ENCODE assay signal across 8 cellular contexts in the genomic region with DNA sequence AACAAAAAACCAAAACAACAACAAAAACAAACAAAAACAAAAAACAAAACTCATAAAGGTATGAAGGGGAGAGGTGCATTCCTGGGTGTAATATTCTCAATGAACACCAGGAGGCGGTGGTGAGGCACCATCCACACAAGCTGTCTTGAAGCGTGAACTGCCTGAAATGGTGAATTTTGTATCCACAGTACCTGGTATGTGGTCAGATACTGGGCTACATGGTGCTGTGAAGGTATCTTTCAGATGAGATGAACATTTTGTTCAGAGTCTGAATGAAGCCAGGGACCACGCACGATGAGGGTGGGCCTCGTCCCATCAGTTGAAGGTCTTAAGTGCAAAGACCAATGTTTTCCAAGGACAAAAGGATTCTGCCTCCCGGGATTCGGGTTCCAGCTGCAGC. TPM values are rescaled to one million over a fixed set of nuclear protein-coding genes. Genes with fewer than 3 reads are reported as not detected.
DNase-seq lines count a peak whose midpoint lies in the region; ATAC-seq and TF ChIP-seq lines count a peak whose summit lies in the region.

No MANE protein-coding gene starts in this region.

- H3K27me3 Mint-ChIP-seq in central memory CD8-positive, alpha-beta T cell: no peaks in the 10 kb centered on the region

- peak; percentile 78 for TF ChIP-seq CTCF in GM12873 (IDR thresholded peaks at IDR 0.05; ENCODE audit: insufficient read depth, low read depth, low read length, missing control alignments)
- TF ChIP-seq CTCF in osteoblast (IDR thresholded peaks at IDR 0.05; ENCODE audit: extremely low read depth, low read depth, low read length): peak; percentile 67

- no peak overlapping the region for H3K4me3 Mint-ChIP-seq in central memory CD8-positive, alpha-beta T cell

- H3K4me1 ChIP-seq in osteoblast (ENCODE audit: insufficient read depth, low read length): no peaks in the 10 kb centered on the region

- H3K36me3 ChIP-seq in osteoblast (ENCODE audit: insufficient read depth, low read length): no peaks in the 10 kb centered on the region

- no peaks in the 10 kb centered on the region for H3K79me2 ChIP-seq in osteoblast (ENCODE audit: insufficient read depth, low read length)

- no peak overlapping the region for H3K27ac ChIP-seq in osteoblast (ENCODE audit: low read depth, low read length)

- H3K4me1 Mint-ChIP-seq in central memory CD8-positive, alpha-beta T cell: peaks cover 18% of the 10 kb centered on the region

- no peak overlapping the region for H2AFZ ChIP-seq in osteoblast (ENCODE audit: low read length)

- no peaks in the 10 kb centered on the region for H3K9me3 Mint-ChIP-seq in central memory CD8-positive, alpha-beta T cell

- no peaks in the 10 kb centered on the region for H3K27me3 ChIP-seq in osteoblast (ENCODE audit: insufficient read depth, low read length)

- H4K20me1 ChIP-seq in osteoblast (ENCODE audit: insufficient read depth, low read length): no peaks in the 10 kb centered on the region

- no peaks in the 10 kb centered on the region for H3K9me3 ChIP-seq in osteoblast (ENCODE audit: low read depth, low read length)

- no peak overlapping the region for H3K4me3 ChIP-seq in osteoblast (ENCODE audit: insufficient read depth, low read length)

- in situ Hi-C loops in ACHN (cut with HindIII; ENCODE audit: low pct_ligation_motif_present, low pct_unique_long_range_greater_than_20kb, low sequenced_read_pairs): no loop called here

- peaks cover 9% of the 10 kb centered on the region for H3K36me3 Mint-ChIP-seq in central memory CD8-positive, alpha-beta T cell (ENCODE audit: insufficient read depth)

- peak; percentile 40 for ATAC-seq in central memory CD8-positive, alpha-beta T cell (replicated peaks; ENCODE audit: extremely low read depth, poor library complexity, severe bottlenecking)
- no peak for ATAC-seq in GM18873 (IDR thresholded peaks at IDR 0.05; ENCODE audit: low FRiP score, unreplicated experiment)

- no peak overlapping the region for H3K27ac Mint-ChIP-seq in central memory CD8-positive, alpha-beta T cell (ENCODE audit: low read depth)

- DNase-seq in ACHN (peak; percentile 7), RKO (ENCODE audit: low spot score) (peak; percentile 37), osteoblast (ENCODE audit: insufficient read length, low spot score, missing footprints) (peak; percentile 57), NCI-H1436 (lab: John Stamatoyannopoulos, UW) (no peak), epidermal melanocyte (ENCODE audit: insufficient read length, low spot score) (no peak)
- peak in 1 of 2 donors; percentile 27 for DNase-seq in central memory CD8-positive, alpha-beta T cell (ENCODE audit: low spot score in 2 of 2)

- H3K4me2 ChIP-seq in osteoblast (ENCODE audit: insufficient read depth, low read length): no peak overlapping the region

RNA-seq across cellular contexts. Expression of gene ASMT, which starts 58.5 kb away (rescaled TPM):
- total RNA-seq in osteoblast: 0.36 TPM in 1 of 2 replicates, not detected in the other

Comparison
In these comparisons a context has a peak if more than half of its experiments do, and no peak if none do; other contexts are left out.
1. DNase-seq: peak in ACHN (single experiment), RKO (single experiment) and osteoblast (single experiment); none in NCI-H1436 (single experiment) and epidermal melanocyte (single experiment).